ENCODE assay signal across 15 cellular contexts in genomic region chr12:47271800-47272230, GRCh38.
DNase-seq lines count a peak whose midpoint lies in the region; ATAC-seq, FAIRE-seq and TF ChIP-seq lines count a peak whose summit lies in the region.
"Had no signal": no experiment of that assay in that cellular context is flagged by ENCODE, and none has a peak within 500 bp of the region (broad histone marks: within the 10 kb centered on the region; RNA-seq: fewer than 3 reads in every experiment).

No MANE protein-coding gene starts in this region.

- H3K27me3 Mint-ChIP-seq in activated CD8-positive, alpha-beta T cell treated with anti-CD3 and anti-CD28 coated beads for 36 hours = no peaks in the 10 kb centered on the region
- H3K27me3 Mint-ChIP-seq in activated CD8-positive, alpha-beta T cell treated with anti-CD3 and anti-CD28 coated beads, Interleukin-2, amount 10 ng/mL, durations not matched to agents 7 days and 5 days (ENCODE audit: low read depth) = no peaks in the 10 kb centered on the region

- TF ChIP-seq POLR2A in K562 (conservative IDR thresholded peaks at IDR 0.05) = no peak

- peaks cover 6% of the 10 kb centered on the region for H3K9me3 Mint-ChIP-seq in activated CD8-positive, alpha-beta T cell treated with anti-CD3 and anti-CD28 coated beads for 36 hours
- H3K9me3 Mint-ChIP-seq in activated CD8-positive, alpha-beta T cell treated with anti-CD3 and anti-CD28 coated beads, Interleukin-2, amount 10 ng/mL, durations not matched to agents 7 days and 5 days (ENCODE audit: insufficient read depth) = no peaks in the 10 kb centered on the region

- TF ChIP-seq CTCF in activated CD8-positive, alpha-beta T cell treated with anti-CD3 and anti-CD28 coated beads for 36 hours (IDR thresholded peaks at IDR 0.05) = no peak
- no peak for TF ChIP-seq CTCF in K562 (IDR thresholded peaks at IDR 0.05 in 2 of 3, conservative IDR thresholded peaks at IDR 0.05 in 1 of 3; ENCODE audit: insufficient read depth in 2 of 3, low read depth in 1 of 3, low read length in 3 of 3)

- no peak for DNase-seq in activated CD8-positive, alpha-beta T cell treated with anti-CD3 and anti-CD28 coated beads for 36 hours
- no peak for DNase-seq in activated CD8-positive, alpha-beta T cell treated with anti-CD3 and anti-CD28 coated beads, Interleukin-2, amount 10 ng/mL, durations not matched to agents 7 days and 5 days
- peak; percentile 22 for DNase-seq in M059J (ENCODE audit: low read depth)
- no peak for DNase-seq in K562 (ENCODE audit: extremely low read depth in 1 of 4, low spot score in 3 of 4)
- no peak for DNase-seq in AG08396 (ENCODE audit: low spot score)
- DNase-seq in cerebellar cortex (ENCODE audit: low spot score) = no peak
- no peak for DNase-seq in T-helper 1 cell
- DNase-seq: activated CD4-positive, alpha-beta T cell treated with anti-CD3 and anti-CD28 coated beads, Interleukin-2, amount 50 U/mL, for 48 hours; central memory CD4-positive, alpha-beta T cell; DMS 273 treated with DMSO at 0.1 percent for 48 hours; gastrocnemius medialis; small intestine; T-helper 9 cell had no signal

- H3K27ac ChIP-seq in K562 (ENCODE audit: extremely low read depth, low read depth, low read length) = peak overlapping the region; percentile 79
- H3K27ac ChIP-seq: gastrocnemius medialis had no signal

- H3K9ac ChIP-seq in K562 (ENCODE audit: insufficient read depth in 1 of 2, low read depth in 2 of 2, low read length in 2 of 2) (peak overlapping the region in 1 of 2 experiments; percentile 54; a peak in 2 of 4 replicates), skeletal muscle satellite cell (ENCODE audit: low read depth, low read length) (peak overlapping the region; percentile 76)

- no peak for TF ChIP-seq RAD21 in K562 (CRISPR knock-in tag; conservative IDR thresholded peaks at IDR 0.05 in 1 of 2, IDR thresholded peaks at IDR 0.05 in 1 of 2)

- H3K79me2 ChIP-seq in K562 (ENCODE audit: control insufficient read depth, insufficient read depth, low read length) = no peaks in the 10 kb centered on the region

- H3K9me3 ChIP-seq in K562 (replicated peaks; ENCODE audit: control insufficient read depth, insufficient read depth, low read depth, low read length) = no peaks in the 10 kb centered on the region
- no peaks in the 10 kb centered on the region for H3K9me3 ChIP-seq in skeletal muscle satellite cell (replicated peaks; ENCODE audit: low read length)
- H3K9me3 ChIP-seq: gastrocnemius medialis had no signal

- no peak overlapping the region for H3K4me3 Mint-ChIP-seq in activated CD8-positive, alpha-beta T cell treated with anti-CD3 and anti-CD28 coated beads for 36 hours
- H3K4me3 Mint-ChIP-seq in activated CD8-positive, alpha-beta T cell treated with anti-CD3 and anti-CD28 coated beads, Interleukin-2, amount 10 ng/mL, durations not matched to agents 7 days and 5 days = no peak overlapping the region

- H2AFZ ChIP-seq in K562 (ENCODE audit: low read depth, low read length) = peak overlapping the region; percentile 87

- peaks cover 4 to 44% of the 10 kb centered on the region in 2 experiments; a peak in 4 of 5 replicates for H3K4me1 ChIP-seq in K562 (replicated peaks in 1 of 2; ENCODE audit: control insufficient read depth in 2 of 2, insufficient read depth in 2 of 2, low read length in 2 of 2)
- H3K4me1 ChIP-seq in skeletal muscle satellite cell (ENCODE audit: control insufficient read depth, insufficient read depth, low read length) = peaks cover 63% of the 10 kb centered on the region
- H3K4me1 ChIP-seq: gastrocnemius medialis had no signal

- H3K4me3 ChIP-seq in K562 = no peak overlapping the region
- no peak overlapping the region for H3K4me3 ChIP-seq in skeletal muscle satellite cell (ENCODE audit: low read length)
- H3K4me3 ChIP-seq: gastrocnemius medialis, lung had no signal

- WGBS in K562 (ENCODE audit: insufficient coverage, low coverage, missing lambda C conversion rate) = 9% methylated on average over 2 of the region's 2 CpGs

- intact Hi-C loops in activated CD8-positive, alpha-beta T cell treated with anti-CD3 and anti-CD28 coated beads for 36 hours (cut with micrococcal nuclease) = loop anchor here (5.0 kb wide), 2 partner anchors 35 to 50 kb away; no protein-coding TSS in a partner anchor
- intact Hi-C loops in K562 (cut with micrococcal nuclease) = no loop called here

- peaks cover 74% of the 10 kb centered on the region for H3K4me1 Mint-ChIP-seq in activated CD8-positive, alpha-beta T cell treated with anti-CD3 and anti-CD28 coated beads for 36 hours (ENCODE audit: low read depth)
- H3K4me1 Mint-ChIP-seq in activated CD8-positive, alpha-beta T cell treated with anti-CD3 and anti-CD28 coated beads, Interleukin-2, amount 10 ng/mL, durations not matched to agents 7 days and 5 days (ENCODE audit: low read depth) = peaks cover 79% of the 10 kb centered on the region

- BruUV-seq in K562 (replicated peaks; lab: Mats Ljungman, UMichigan) = no TSS peak

- peaks cover 1% of the 10 kb centered on the region for H3K36me3 Mint-ChIP-seq in activated CD8-positive, alpha-beta T cell treated with anti-CD3 and anti-CD28 coated beads for 36 hours (ENCODE audit: low read depth)
- H3K36me3 Mint-ChIP-seq in activated CD8-positive, alpha-beta T cell treated with anti-CD3 and anti-CD28 coated beads, Interleukin-2, amount 10 ng/mL, durations not matched to agents 7 days and 5 days (ENCODE audit: low read depth) = peaks cover 6% of the 10 kb centered on the region

- no peaks in the 10 kb centered on the region for H3K36me3 ChIP-seq in K562 (ENCODE audit: control insufficient read depth, insufficient read depth, low read length)
- H3K36me3 ChIP-seq in skeletal muscle satellite cell (ENCODE audit: insufficient read depth, low read length) = no peaks in the 10 kb centered on the region
- H3K36me3 ChIP-seq: gastrocnemius medialis had no signal

- no peaks in the 10 kb centered on the region for H4K20me1 ChIP-seq in K562 (replicated peaks; ENCODE audit: control insufficient read depth, insufficient read depth, low read length)

- H3K27ac Mint-ChIP-seq in activated CD8-positive, alpha-beta T cell treated with anti-CD3 and anti-CD28 coated beads for 36 hours = peak overlapping the region; percentile 84
- no peak overlapping the region for H3K27ac Mint-ChIP-seq in activated CD8-positive, alpha-beta T cell treated with anti-CD3 and anti-CD28 coated beads, Interleukin-2, amount 10 ng/mL, durations not matched to agents 7 days and 5 days

- FAIRE-seq in K562 (lab: Jason Lieb, UNC) = peak; percentile 15
- FAIRE-seq: small intestine had no signal

- in situ Hi-C loops in K562 (cut with MboI) = no loop called here

- POLR2A ChIA-PET in activated CD8-positive, alpha-beta T cell treated with anti-CD3 and anti-CD28 coated beads for 36 hours (lab: Charles Lee) = interaction anchor here (0.7 to 2.1 kb wide), 4 partner anchors 11 to 192 kb away, joined by 3 to 8 read pairs (median 4); partner anchors contain the start of genes AMIGO2 and PCED1B
- POLR2A ChIA-PET in activated CD8-positive, alpha-beta T cell treated with anti-CD3 and anti-CD28 coated beads, Interleukin-2, amount 10 ng/mL, durations not matched to agents 7 days and 5 days (lab: Charles Lee) = interaction anchor here (1.6 to 2.1 kb wide), 2 partner anchors 54 to 56 kb away, joined by 6 read pairs; no protein-coding TSS in a partner anchor
- POLR2A ChIA-PET in K562 (lab: Yijun Ruan, JAX) = interaction anchor here (0.7 to 2.0 kb wide), 4 partner anchors 10 to 57 kb away, joined by 3 to 11 read pairs (median 6); no protein-coding TSS in a partner anchor

- no peaks in the 10 kb centered on the region for H3K9me1 ChIP-seq in K562 (ENCODE audit: control insufficient read depth, insufficient read depth, low read length)

- H3K4me2 ChIP-seq in K562 (ENCODE audit: insufficient read depth, low read length) = peak overlapping the region; percentile 62
- H3K4me2 ChIP-seq in skeletal muscle satellite cell (ENCODE audit: low read length) = peak overlapping the region; percentile 57

- TF ChIP-seq EP300 in K562 (IDR thresholded peaks at IDR 0.05; ENCODE audit: low read length) = no peak

- no peak for ATAC-seq in activated CD8-positive, alpha-beta T cell treated with anti-CD3 and anti-CD28 coated beads for 36 hours
- ATAC-seq in activated CD8-positive, alpha-beta T cell treated with anti-CD3 and anti-CD28 coated beads, Interleukin-2, amount 10 ng/mL, durations not matched to agents 7 days and 5 days = no peak
- no peak for ATAC-seq in K562
- ATAC-seq: gastrocnemius medialis had no signal

- H3K27me3 ChIP-seq in K562 (ENCODE audit: control insufficient read depth in 2 of 2, insufficient read depth in 2 of 2, low read length in 2 of 2) = no peaks in the 10 kb centered on the region
- no peaks in the 10 kb centered on the region for H3K27me3 ChIP-seq in skeletal muscle satellite cell (ENCODE audit: control insufficient read depth, insufficient read depth, low read length)
- H3K27me3 ChIP-seq: gastrocnemius medialis had no signal

- CTCF ChIA-PET in activated CD8-positive, alpha-beta T cell treated with anti-CD3 and anti-CD28 coated beads for 36 hours (lab: Charles Lee) = interaction anchor here (1.1 to 1.8 kb wide), 5 partner anchors 10 to 125 kb away, joined by 3 to 5 read pairs (median 4); no protein-coding TSS in a partner anchor
- CTCF ChIA-PET in activated CD8-positive, alpha-beta T cell treated with anti-CD3 and anti-CD28 coated beads, Interleukin-2, amount 10 ng/mL, durations not matched to agents 7 days and 5 days (lab: Charles Lee) = interaction anchor here (1.2 to 1.7 kb wide), 2 partner anchors 62 to 126 kb away, joined by 3 to 9 read pairs; no protein-coding TSS in a partner anchor
- CTCF ChIA-PET in K562 (lab: Yijun Ruan, JAX; ENCODE audit: low intra/inter-chr PET ratio) = no interaction called here

TF ChIP-seq in K562, 482 proteins besides CTCF, POLR2A, EP300 and RAD21 (continues in another document):
- TF ChIP-seq RNF219 (CRISPR knock-in tag; IDR thresholded peaks at IDR 0.05) = no peak
- no peak for TF ChIP-seq JUN (IDR thresholded peaks at IDR 0.05; ENCODE audit: borderline replicate concordance, low read depth, low read length)
- TF ChIP-seq JUN (CRISPR knock-in tag; IDR thresholded peaks at IDR 0.05; ENCODE audit: borderline replicate concordance) = no peak
- no peak for TF ChIP-seq ZNF785 (CRISPR knock-in tag; IDR thresholded peaks at IDR 0.05)
